Comparison of ENCODE assay signal across 12 cellular contexts in the genomic region with DNA sequence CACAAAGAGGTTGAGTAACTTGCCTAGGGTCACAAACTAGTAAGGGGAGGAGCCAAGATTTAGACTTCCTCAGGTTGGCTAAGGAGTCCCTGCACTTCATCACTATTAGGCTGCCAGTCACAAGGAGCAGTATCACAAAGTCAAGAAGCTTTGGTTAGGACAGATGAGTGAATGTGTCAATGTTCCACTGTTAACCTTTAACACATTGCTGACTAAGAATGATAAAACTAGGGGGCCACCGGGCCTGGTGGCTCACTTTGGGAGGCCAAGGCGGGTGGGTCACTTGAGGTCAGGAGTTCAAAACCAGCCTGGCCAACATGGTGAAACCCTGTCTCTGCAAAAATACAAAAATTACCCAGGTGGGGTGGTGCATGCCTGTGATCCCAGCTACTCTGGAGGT. TPM values are rescaled to one million over a fixed set of nuclear protein-coding genes. Genes with fewer than 3 reads are reported as not detected.
DNase-seq lines count a peak whose midpoint lies in the region; ATAC-seq, FAIRE-seq and TF ChIP-seq lines count a peak whose summit lies in the region.
"Had no signal": no experiment of that assay in that cellular context is flagged by ENCODE, and none has a peak within 500 bp of the region (broad histone marks: within the 10 kb centered on the region; RNA-seq: fewer than 3 reads in every experiment).

No MANE protein-coding gene starts in this region.

- peaks cover 4 to 14% of the 10 kb centered on the region in 2 donors for H3K9me3 Mint-ChIP-seq in activated naive CD4-positive, alpha-beta T cell treated with anti-CD3 and anti-CD28 coated beads, Interleukin-2, amount 50 U/mL, for 72 hours

- H3K4me1 ChIP-seq in OCI-LY1 (ENCODE audit: insufficient read depth, low read length, severe bottlenecking): peaks cover 48% of the 10 kb centered on the region

- H3K4me2 ChIP-seq in OCI-LY1 (ENCODE audit: low read length): no peak overlapping the region
- H3K4me2 ChIP-seq: GM23338 had no signal

- no peak for FAIRE-seq in D721Med (lab: Jason Lieb, UNC)

- H3K36me3 ChIP-seq in OCI-LY1 (ENCODE audit: insufficient read depth, low read length): peaks cover 74% of the 10 kb centered on the region

- peak; percentile 50 to 74 for ATAC-seq in activated naive CD4-positive, alpha-beta T cell treated with anti-CD3 and anti-CD28 coated beads, Interleukin-2, amount 50 U/mL, for 72 hours
- peak; percentile 85 for ATAC-seq in HG02763 (IDR thresholded peaks at IDR 0.05; ENCODE audit: unreplicated experiment)
- ATAC-seq: GM23338, SK-N-SH treated with all-trans-retinoic acid at 6 μM for 48 hours had no signal

- no peaks in the 10 kb centered on the region for H4K20me1 ChIP-seq in OCI-LY1 (ENCODE audit: insufficient read depth, low read length)

- H3K27ac ChIP-seq in OCI-LY1 (ENCODE audit: low read depth, low read length, poor library complexity, severe bottlenecking) (peak overlapping the region; percentile 34), substantia nigra (ENCODE audit: low read depth, low read length, poor library complexity, severe bottlenecking) (peak overlapping the region; percentile 87)

- no peak overlapping the region for H3K9ac ChIP-seq in OCI-LY1 (ENCODE audit: low read length)

- peaks cover 21 to 55% of the 10 kb centered on the region in 2 donors for H3K36me3 Mint-ChIP-seq in activated naive CD4-positive, alpha-beta T cell treated with anti-CD3 and anti-CD28 coated beads, Interleukin-2, amount 50 U/mL, for 72 hours

- H3K9me2 ChIP-seq in OCI-LY1 (ENCODE audit: low read depth, low read length): no peaks in the 10 kb centered on the region

- no peaks in the 10 kb centered on the region for H3K27me3 ChIP-seq in OCI-LY1 (ENCODE audit: insufficient read depth, low read length)
- H3K27me3 ChIP-seq: BLaER1 treated with 17β-estradiol and CSF1 and Interleukin-3, amounts not matched to agents 10 nM and 100 nM had no signal

- no peaks in the 10 kb centered on the region for H3F3A ChIP-seq in OCI-LY1 (ENCODE audit: insufficient read depth, low read length)

- peaks cover 12% of the 10 kb centered on the region; the same call in 1 of the 2 replicates for H3K9me3 ChIP-seq in OCI-LY1 (ENCODE audit: low read length)

- DNase-seq in activated naive CD4-positive, alpha-beta T cell treated with anti-CD3 and anti-CD28 coated beads, Interleukin-2, amount 50 U/mL, for 72 hours (ENCODE audit: low spot score in 2 of 2): peak in 1 of 2 donors; percentile 29
- no peak for DNase-seq in activated naive CD4-positive, alpha-beta T cell (lab: John Stamatoyannopoulos, UW)
- no peak for DNase-seq in substantia nigra (lab: John Stamatoyannopoulos, UW)
- no peak for DNase-seq in NCI-H2107 (lab: John Stamatoyannopoulos, UW)
- no peak for DNase-seq in RPMI8226
- DNase-seq in D721Med (ENCODE audit: insufficient read length, low spot score): no peak
- DNase-seq: stimulated activated CD4-positive, alpha-beta T cell treated with anti-CD3 and anti-CD28 coated beads, Interleukin-2, amount 100 ng/mL, for 48 hours had no signal

- peak overlapping the region; percentile 80 to 91 for H3K27ac Mint-ChIP-seq in activated naive CD4-positive, alpha-beta T cell treated with anti-CD3 and anti-CD28 coated beads, Interleukin-2, amount 50 U/mL, for 72 hours
- H3K27ac Mint-ChIP-seq: GM23338 had no signal

- H3K4me3 ChIP-seq in OCI-LY1 (ENCODE audit: low read depth, low read length, poor library complexity, severe bottlenecking): no peak overlapping the region
- H3K4me3 ChIP-seq: BLaER1 treated with 17β-estradiol and CSF1 and Interleukin-3, amounts not matched to agents 10 nM and 100 nM; GM23338 had no signal

- H3K79me2 ChIP-seq in OCI-LY1 (ENCODE audit: insufficient read depth, low read length): peaks cover 100% of the 10 kb centered on the region

- no peak overlapping the region for H2AFZ ChIP-seq in OCI-LY1 (ENCODE audit: low read length)
- H2AFZ ChIP-seq: GM23338 had no signal

- TF ChIP-seq CTCF in OCI-LY1 (IDR thresholded peaks at IDR 0.05; ENCODE audit: low read length) (no peak), D721Med (IDR thresholded peaks at IDR 0.05; ENCODE audit: insufficient read depth, missing control alignments) (no peak)

RNA-seq across cellular contexts. Expression of a gene that starts 32.0 kb away (rescaled TPM):
- total RNA-seq in activated naive CD4-positive, alpha-beta T cell treated with anti-CD3 and anti-CD28 coated beads, Interleukin-2, amount 50 U/mL, for 72 hours: 100 to 1,000 TPM; 193 to 330 TPM
